In genomic region chr6:142932788-142933362, GRCh38 we compare ENCODE assay signal across 14 cellular contexts. TPM values are rescaled to one million over a fixed set of nuclear protein-coding genes. Genes with fewer than 3 reads are reported as not detected.
DNase-seq lines count a peak whose midpoint lies in the region; ATAC-seq and TF ChIP-seq lines count a peak whose summit lies in the region.
"Had no signal": no experiment of that assay in that cellular context is flagged by ENCODE, and none has a peak within 500 bp of the region (broad histone marks: within the 10 kb centered on the region; RNA-seq: fewer than 3 reads in every experiment).

No MANE protein-coding gene starts in this region.

- H3K4me3 Mint-ChIP-seq in activated T-cell treated with anti-CD3 and anti-CD28 coated beads, Interleukin-2, amount 50 U/mL, for 24 hours, result peak overlapping the region; percentile 62
- H3K4me3 Mint-ChIP-seq in T-helper 1 cell treated with Interleukin-12 subunit alpha and Interleukin-12 subunit beta and Interleukin-4 antibody, amounts not matched to agents 30 μg/mL and 1 μg/mL, for 36 hours, result peak overlapping the region; percentile 73
- no peak overlapping the region for H3K4me3 Mint-ChIP-seq in natural killer cell

- H3K27ac Mint-ChIP-seq in activated T-cell treated with anti-CD3 and anti-CD28 coated beads, Interleukin-2, amount 50 U/mL, for 24 hours, result peak overlapping the region; percentile 96
- H3K27ac Mint-ChIP-seq in T-helper 1 cell treated with Interleukin-12 subunit alpha and Interleukin-12 subunit beta and Interleukin-4 antibody, amounts not matched to agents 30 μg/mL and 1 μg/mL, for 36 hours, result peak overlapping the region; percentile 83
- H3K27ac Mint-ChIP-seq in natural killer cell, result peak overlapping the region; percentile 24 to 59

- TF ChIP-seq CTCF in natural killer cell (IDR thresholded peaks at IDR 0.05), result no peak

- no peak for DNase-seq in activated T-cell treated with anti-CD3 and anti-CD28 coated beads, Interleukin-2, amount 50 U/mL, for 24 hours
- DNase-seq in activated T-cell treated with anti-CD3 and anti-CD28 coated beads, Interleukin-2, amount 50 U/mL, for 1 hour, result no peak
- DNase-seq in natural killer cell (no peak), NCI-H524 treated with DMSO at 0.1 percent for 48 hours (lab: John Stamatoyannopoulos, UW) (no peak), NCI-H524 (lab: John Stamatoyannopoulos, UW) (no peak)
- DNase-seq: ACHN, activated gamma-delta T cell treated with Interleukin-2 at 50 U/mL for 16 hours, DMS153, MG63, midbrain, posterior cingulate gyrus had no signal

- H3K4me1 Mint-ChIP-seq in activated T-cell treated with anti-CD3 and anti-CD28 coated beads, Interleukin-2, amount 50 U/mL, for 24 hours (ENCODE audit: low read depth), result peaks cover 89% of the 10 kb centered on the region
- H3K4me1 Mint-ChIP-seq in T-helper 1 cell treated with Interleukin-12 subunit alpha and Interleukin-12 subunit beta and Interleukin-4 antibody, amounts not matched to agents 30 μg/mL and 1 μg/mL, for 36 hours (ENCODE audit: low read depth), result peaks cover 76% of the 10 kb centered on the region
- H3K4me1 Mint-ChIP-seq in natural killer cell, result peaks cover 54 to 58% of the 10 kb centered on the region in 2 donors

- intact Hi-C loops in natural killer cell (cut with micrococcal nuclease), result no loop called here

- ATAC-seq in GM21619 (IDR thresholded peaks at IDR 0.05; ENCODE audit: unreplicated experiment), result peak; percentile 28
- ATAC-seq in natural killer cell, result no peak
- ATAC-seq in HG02642 (IDR thresholded peaks at IDR 0.05; ENCODE audit: poor library complexity, unreplicated experiment), result no peak

- H3K9me3 Mint-ChIP-seq in activated T-cell treated with anti-CD3 and anti-CD28 coated beads, Interleukin-2, amount 50 U/mL, for 24 hours, result peaks cover 2% of the 10 kb centered on the region
- H3K9me3 Mint-ChIP-seq in T-helper 1 cell treated with Interleukin-12 subunit alpha and Interleukin-12 subunit beta and Interleukin-4 antibody, amounts not matched to agents 30 μg/mL and 1 μg/mL, for 36 hours, result no peaks in the 10 kb centered on the region
- no peaks in the 10 kb centered on the region for H3K9me3 Mint-ChIP-seq in natural killer cell

- H3K36me3 Mint-ChIP-seq in activated T-cell treated with anti-CD3 and anti-CD28 coated beads, Interleukin-2, amount 50 U/mL, for 24 hours (ENCODE audit: low read depth), result peaks cover 55% of the 10 kb centered on the region
- peaks cover 8% of the 10 kb centered on the region for H3K36me3 Mint-ChIP-seq in T-helper 1 cell treated with Interleukin-12 subunit alpha and Interleukin-12 subunit beta and Interleukin-4 antibody, amounts not matched to agents 30 μg/mL and 1 μg/mL, for 36 hours (ENCODE audit: low read depth)
- no peaks in the 10 kb centered on the region for H3K36me3 Mint-ChIP-seq in natural killer cell

- no peaks in the 10 kb centered on the region for H3K27me3 Mint-ChIP-seq in activated T-cell treated with anti-CD3 and anti-CD28 coated beads, Interleukin-2, amount 50 U/mL, for 24 hours
- no peaks in the 10 kb centered on the region for H3K27me3 Mint-ChIP-seq in T-helper 1 cell treated with Interleukin-12 subunit alpha and Interleukin-12 subunit beta and Interleukin-4 antibody, amounts not matched to agents 30 μg/mL and 1 μg/mL, for 36 hours (ENCODE audit: low read depth)
- no peaks in the 10 kb centered on the region for H3K27me3 Mint-ChIP-seq in natural killer cell (ENCODE audit: low read depth in 2 of 2)

RNA-seq across cellular contexts. Expression of gene HIVEP2, which starts 12.1 kb away (rescaled TPM):
- total RNA-seq in natural killer cell, result 10 to 100 TPM; 14.6 to 21.6 (median 18.7) TPM

Comparison
In these comparisons a context has a peak if more than half of its experiments do, and no peak if none do; other contexts are left out.
1. H3K27ac Mint-ChIP-seq: peak in every context shown above with its lines; median percentile 96 in activated T-cell treated with anti-CD3 and anti-CD28 coated beads, Interleukin-2, amount 50 U/mL, for 24 hours; 83 in T-helper 1 cell treated with Interleukin-12 subunit alpha and Interleukin-12 subunit beta and Interleukin-4 antibody, amounts not matched to agents 30 μg/mL and 1 μg/mL, for 36 hours; 42 in natural killer cell.